Comparison of ENCODE assay signal across 2 cellular contexts in genomic region chr17:9700754-9701476, GRCh38.
TF ChIP-seq lines count a peak whose summit lies in the region.

No MANE protein-coding gene starts in this region.

TF ChIP-seq in A549, 52 proteins besides CTCF, POLR2A, EP300 and RAD21:
- no peak for TF ChIP-seq HEYL (CRISPR knock-in tag; IDR thresholded peaks at IDR 0.05)
- no peak for TF ChIP-seq JUN (IDR thresholded peaks at IDR 0.05)
- peak; percentile 36 for TF ChIP-seq MAFK (IDR thresholded peaks at IDR 0.05; ENCODE audit: partially characterized antibody)

TF ChIP-seq in HEK293, 187 proteins besides CTCF, POLR2A, EP300 and RAD21:
- no peak for TF ChIP-seq ZBTB8A (tag by site-specific recombination; IDR thresholded peaks at IDR 0.05)
- 0 out of 2 replicates have a peak, but pooled peaks have one; percentile 27 for TF ChIP-seq ZNF600 (tag by site-specific recombination; IDR thresholded peaks at IDR 0.05)
